In genomic region chr6:7730852-7731251, GRCh38 we compare ENCODE assay signal across 1 cellular context.
TF ChIP-seq lines count a peak whose summit lies in the region.

No MANE protein-coding gene starts in this region.

TF ChIP-seq in SK-N-SH, 30 proteins besides CTCF, POLR2A, EP300 and RAD21 (continued from another document):
- peak; percentile 38; the same call in 1 of the 2 replicates for TF ChIP-seq FOSL2 (IDR thresholded peaks at IDR 0.05; ENCODE audit: borderline replicate concordance, low read depth)
